ENCODE assay signal across 9 cellular contexts in the genomic region with DNA sequence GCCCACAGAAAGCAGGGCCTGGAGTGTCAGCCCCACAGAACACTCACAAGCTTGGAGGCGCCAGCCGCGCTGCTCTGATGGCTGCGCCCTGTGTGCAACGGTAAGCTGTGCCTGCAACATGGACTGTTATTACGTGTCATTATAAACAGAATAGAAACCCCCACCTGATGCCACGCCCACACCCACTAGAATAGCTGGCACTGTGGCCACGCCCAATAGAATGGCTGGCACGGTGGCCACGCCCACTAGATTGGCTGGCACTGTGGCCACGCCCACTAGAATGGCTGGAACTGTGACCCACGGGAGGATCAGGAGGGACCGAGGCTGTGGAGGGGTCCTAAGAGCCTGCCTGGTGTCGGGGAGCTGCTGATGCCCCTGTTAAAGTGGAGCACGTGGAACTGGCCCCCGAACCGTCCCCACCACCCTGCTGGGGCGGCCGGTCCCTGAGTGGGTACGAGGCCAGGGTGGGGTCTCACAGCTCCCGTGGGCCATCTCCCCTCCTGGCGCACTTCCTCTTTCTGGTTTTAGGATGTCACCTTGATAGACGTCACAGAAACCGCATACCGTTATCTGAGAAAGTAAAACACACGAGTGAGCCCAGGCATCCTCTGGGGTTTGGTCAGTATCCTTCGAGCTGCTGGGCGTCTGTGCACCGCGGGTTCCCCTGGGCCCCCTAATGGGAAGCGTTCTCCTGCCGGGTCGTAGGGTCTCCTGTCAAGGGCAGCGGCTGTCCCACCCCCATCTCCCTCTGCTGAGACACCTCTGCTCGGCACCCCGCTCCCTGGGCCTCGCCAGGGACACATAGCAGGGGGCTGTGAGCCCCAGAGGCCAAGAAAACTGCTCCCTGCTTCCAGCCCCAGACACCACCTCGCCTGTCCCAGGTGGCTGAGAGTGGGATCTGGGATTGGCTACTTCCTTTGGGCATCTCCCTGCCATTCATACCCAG. TPM values are rescaled to one million over a fixed set of nuclear protein-coding genes. Genes with fewer than 3 reads are reported as not detected.
DNase-seq lines count a peak whose midpoint lies in the region; ATAC-seq, FAIRE-seq and TF ChIP-seq lines count a peak whose summit lies in the region.
"Had no signal": no experiment of that assay in that cellular context is flagged by ENCODE, and none has a peak within 500 bp of the region (broad histone marks: within the 10 kb centered on the region; RNA-seq: fewer than 3 reads in every experiment).

No MANE protein-coding gene starts in this region.

- TF ChIP-seq RAD21 in HepG2 (CRISPR knock-in tag; IDR thresholded peaks at IDR 0.05): no peak

- H4K20me1 ChIP-seq in HepG2 (ENCODE audit: insufficient read depth, low read length): no peaks in the 10 kb centered on the region; the same call in 1 of the 2 replicates

- TF ChIP-seq CTCF in GM20000 (IDR thresholded peaks at IDR 0.05; ENCODE audit: extremely low read depth, missing control alignments): no peak
- no peak for TF ChIP-seq CTCF in HepG2 (CRISPR knock-in tag; IDR thresholded peaks at IDR 0.05)

- BruUV-seq in HepG2 (replicated peaks; lab: Mats Ljungman, UMichigan): no TSS peak

- no peak for TF ChIP-seq POLR2A in HepG2 (IDR thresholded peaks at IDR 0.05; ENCODE audit: insufficient read depth in 1 of 2, low read depth in 2 of 2, low read length in 2 of 2)

- no peak overlapping the region for H3K4me2 ChIP-seq in HepG2 (ENCODE audit: low read depth, low read length)

- no peak for FAIRE-seq in HepG2 (lab: Jason Lieb, UNC)

- no peaks in the 10 kb centered on the region for H3K9me3 ChIP-seq in KOPT-K1 (ENCODE audit: insufficient read depth, low read length, poor library complexity, severe bottlenecking)
- no peaks in the 10 kb centered on the region for H3K9me3 ChIP-seq in HepG2 (ENCODE audit: low read length)

- TF ChIP-seq EP300 in HepG2 (IDR thresholded peaks at IDR 0.05; ENCODE audit: low read depth in 2 of 2, low read length in 2 of 2): no peak
- no peak for TF ChIP-seq EP300 in HepG2 (CRISPR knock-in tag; IDR thresholded peaks at IDR 0.05; ENCODE audit: borderline replicate concordance)

- in situ Hi-C loops in HepG2 (cut with HindIII; ENCODE audit: extremely low pct_ligation_motif_present, low pct_unique_long_range_greater_than_20kb): no loop called here

- H3K4me1 ChIP-seq in HepG2 (ENCODE audit: insufficient read depth, low read length): peaks cover 5% of the 10 kb centered on the region

- no peak overlapping the region for H2AFZ ChIP-seq in HepG2 (ENCODE audit: low read length)

- H3K9ac ChIP-seq in HepG2 (ENCODE audit: insufficient read depth, low read depth, low read length): no peak overlapping the region

- no peak for ATAC-seq in HepG2

- WGBS in HepG2 (ENCODE audit: low lambda C conversion rate): 38% methylated on average over 30 of the region's 38 CpGs

- CTCF ChIA-PET in HepG2 (lab: Yijun Ruan, JAX; ENCODE audit: low intra/inter-chr PET ratio, low total read pairs): no interaction called here

- no peaks in the 10 kb centered on the region for H3K36me3 ChIP-seq in KOPT-K1 (ENCODE audit: insufficient read depth, low read length)
- no peaks in the 10 kb centered on the region for H3K36me3 ChIP-seq in HepG2 (replicated peaks in 1 of 2; ENCODE audit: control insufficient read depth in 1 of 2, insufficient read depth in 2 of 2, low read length in 2 of 2)

- peak overlapping the region; percentile 71 for H3K27ac ChIP-seq in KOPT-K1 (ENCODE audit: low read depth, low read length, poor library complexity, severe bottlenecking)
- no peak overlapping the region for H3K27ac ChIP-seq in HepG2 (ENCODE audit: extremely low read length, insufficient read depth, low read length)

- no peak overlapping the region for H3K4me3 ChIP-seq in HepG2 (replicated peaks in 1 of 3; ENCODE audit: insufficient read depth in 1 of 3, low read depth in 2 of 3, low read length in 3 of 3)

- H3K27me3 ChIP-seq in HepG2 (ENCODE audit: control insufficient read depth in 1 of 2, insufficient read depth in 2 of 2, low read length in 2 of 2): peaks cover 59 to 96% of the 10 kb centered on the region in 2 experiments

- POLR2A ChIA-PET in HepG2 (lab: Yijun Ruan, JAX): interaction anchor here (1.3 kb wide), 1 partner anchor 24 kb away, joined by 4 read pairs; no protein-coding TSS in a partner anchor

- intact Hi-C loops in HepG2 (cut with micrococcal nuclease; ENCODE audit: unreplicated experiment): no loop called here

- H3K79me2 ChIP-seq in HepG2 (ENCODE audit: insufficient read depth, low read length): no peaks in the 10 kb centered on the region

- DNase-seq in COLO829 (ENCODE audit: low spot score): peak; percentile 82
- DNase-seq in GM20000 (ENCODE audit: low spot score): peak; percentile 86
- DNase-seq in activated CD4-positive, alpha-beta T cell treated with anti-CD3 and anti-CD28 coated beads for 48 hours: peak; percentile 86
- no peak for DNase-seq in HepG2 (ENCODE audit: low spot score)
- DNase-seq in NCI-H2107 treated with DMSO at 0.1 percent for 48 hours (lab: John Stamatoyannopoulos, UW; ENCODE audit: unreplicated experiment): no peak
- no peak for DNase-seq in NK-92 (lab: John Stamatoyannopoulos, UW; ENCODE audit: unreplicated experiment)
- DNase-seq in glomerular visceral epithelial cell (ENCODE audit: extremely low spot score): no peak

RNA-seq across cellular contexts. Expression of a gene that starts 25.4 kb away (rescaled TPM):
- 33.6 and 110 TPM in 2 replicates for total RNA-seq in HepG2 (2016; rRNA removed; fragmentation: Illumina TruSeq; extraction: Trizol)
- 27.1 and 27.6 TPM in 2 replicates for total RNA-seq in HepG2 (2016; cell fraction: cytosol; rRNA removed; fragmentation: Illumina TruSeq; extraction: Trizol; ENCODE audit: low read depth)
- total RNA-seq in HepG2 (2016; cell fraction: insoluble cytoplasmic fraction; rRNA removed; fragmentation: Illumina TruSeq; extraction: Trizol): 25.3 and 116 TPM in 2 replicates
- 36.6 and 38.0 TPM in 2 replicates for total RNA-seq in HepG2 (2016; cell fraction: membrane; rRNA removed; fragmentation: Illumina TruSeq; extraction: Trizol)
- 145 and 168 TPM in 2 replicates for total RNA-seq in HepG2 (2016; cell fraction: nucleus; rRNA removed; fragmentation: Illumina TruSeq; extraction: Trizol)
- 191 and 280 TPM in 2 replicates for polyA plus RNA-seq in HepG2 (2011; rRNA removed)
- polyA plus RNA-seq in HepG2 (2011; cell fraction: cytosol; rRNA removed): 57.2 and 94.5 TPM in 2 replicates
- polyA plus RNA-seq in HepG2 (2011; cell fraction: nucleus; rRNA removed): 3,698 and 4,960 TPM in 2 replicates
- polyA plus RNA-seq in HepG2 (2012): 173 and 220 TPM in 2 replicates
- 16.5 and 18.1 TPM in 2 replicates for polyA plus RNA-seq in HepG2 (2016; cell fraction: cytosol; fragmentation: Illumina TruSeq; extraction: Trizol; ENCODE audit: low read depth)
- polyA plus RNA-seq in HepG2 (2016; cell fraction: insoluble cytoplasmic fraction; fragmentation: Illumina TruSeq; extraction: Trizol; ENCODE audit: low read depth): 36.5 and 42.6 TPM in 2 replicates
- polyA plus RNA-seq in HepG2 (2016; cell fraction: membrane; fragmentation: Illumina TruSeq; extraction: Trizol; ENCODE audit: low read depth): 30.7 and 32.6 TPM in 2 replicates
- 553 and 603 TPM in 2 replicates for polyA plus RNA-seq in HepG2 (2016; cell fraction: nucleus; fragmentation: Illumina TruSeq; extraction: Trizol; ENCODE audit: insufficient read depth, low read depth)
- 0.07 and 195 TPM in 2 replicates for polyA minus RNA-seq in HepG2 (2011; rRNA and poly(A)+ RNA removed; ENCODE audit: low replicate concordance)
- polyA minus RNA-seq in HepG2 (2011; cell fraction: cytosol; rRNA and poly(A)+ RNA removed): 33.4 and 43.3 TPM in 2 replicates
- polyA minus RNA-seq in HepG2 (2011; cell fraction: nucleus; rRNA and poly(A)+ RNA removed): 176 and 196 TPM in 2 replicates

RNA-seq across cellular contexts. Expression of a gene that starts 28.9 kb away (rescaled TPM):
- total RNA-seq in HepG2 (2016; rRNA removed; fragmentation: Illumina TruSeq; extraction: Trizol): not detected in 2 replicates
- total RNA-seq in HepG2 (2016; cell fraction: cytosol; rRNA removed; fragmentation: Illumina TruSeq; extraction: Trizol; ENCODE audit: low read depth): not detected in 2 replicates
- not detected in 2 replicates for total RNA-seq in HepG2 (2016; cell fraction: insoluble cytoplasmic fraction; rRNA removed; fragmentation: Illumina TruSeq; extraction: Trizol)
- total RNA-seq in HepG2 (2016; cell fraction: membrane; rRNA removed; fragmentation: Illumina TruSeq; extraction: Trizol): not detected in 2 replicates
- not detected in 2 replicates for total RNA-seq in HepG2 (2016; cell fraction: nucleus; rRNA removed; fragmentation: Illumina TruSeq; extraction: Trizol)
- not detected in 2 replicates for polyA plus RNA-seq in HepG2 (2011; rRNA removed)
- polyA plus RNA-seq in HepG2 (2011; cell fraction: cytosol; rRNA removed): not detected in 2 replicates
- polyA plus RNA-seq in HepG2 (2011; cell fraction: nucleus; rRNA removed): not detected in 2 replicates
- not detected in 2 replicates for polyA plus RNA-seq in HepG2 (2012)
- polyA plus RNA-seq in HepG2 (2016; cell fraction: cytosol; fragmentation: Illumina TruSeq; extraction: Trizol; ENCODE audit: low read depth): not detected in 2 replicates
- not detected in 2 replicates for polyA plus RNA-seq in HepG2 (2016; cell fraction: insoluble cytoplasmic fraction; fragmentation: Illumina TruSeq; extraction: Trizol; ENCODE audit: low read depth)
- not detected in 2 replicates for polyA plus RNA-seq in HepG2 (2016; cell fraction: membrane; fragmentation: Illumina TruSeq; extraction: Trizol; ENCODE audit: low read depth)
- polyA plus RNA-seq in HepG2 (2016; cell fraction: nucleus; fragmentation: Illumina TruSeq; extraction: Trizol; ENCODE audit: insufficient read depth, low read depth): not detected in 2 replicates
- polyA minus RNA-seq in HepG2 (2011; rRNA and poly(A)+ RNA removed; ENCODE audit: low replicate concordance): not detected in 2 replicates
- not detected in 2 replicates for polyA minus RNA-seq in HepG2 (2011; cell fraction: cytosol; rRNA and poly(A)+ RNA removed)
- polyA minus RNA-seq in HepG2 (2011; cell fraction: nucleus; rRNA and poly(A)+ RNA removed): not detected in 2 replicates
- total RNA-seq: fibroblast of lung had no signal
- polyA plus RNA-seq: fibroblast of lung had no signal

RNA-seq across cellular contexts. Expression of a gene that starts 39.9 kb away (rescaled TPM):
- total RNA-seq in HepG2 (2016; rRNA removed; fragmentation: Illumina TruSeq; extraction: Trizol): 59.8 and 74.4 TPM in 2 replicates
- total RNA-seq in HepG2 (2016; cell fraction: cytosol; rRNA removed; fragmentation: Illumina TruSeq; extraction: Trizol; ENCODE audit: low read depth): 17.8 and 18.7 TPM in 2 replicates
- total RNA-seq in HepG2 (2016; cell fraction: insoluble cytoplasmic fraction; rRNA removed; fragmentation: Illumina TruSeq; extraction: Trizol): 60.3 and 68.0 TPM in 2 replicates
- 45.9 and 46.6 TPM in 2 replicates for total RNA-seq in HepG2 (2016; cell fraction: membrane; rRNA removed; fragmentation: Illumina TruSeq; extraction: Trizol)
- total RNA-seq in HepG2 (2016; cell fraction: nucleus; rRNA removed; fragmentation: Illumina TruSeq; extraction: Trizol): 35.6 and 42.8 TPM in 2 replicates
- 39.0 and 39.6 TPM in 2 replicates for polyA plus RNA-seq in HepG2 (2011; rRNA removed)
- polyA plus RNA-seq in HepG2 (2011; cell fraction: cytosol; rRNA removed): 39.6 and 40.7 TPM in 2 replicates
- polyA plus RNA-seq in HepG2 (2011; cell fraction: nucleus; rRNA removed): 23.9 and 26.9 TPM in 2 replicates
- polyA plus RNA-seq in HepG2 (2012): 36.8 and 46.0 TPM in 2 replicates
- 14.5 and 16.6 TPM in 2 replicates for polyA plus RNA-seq in HepG2 (2016; cell fraction: cytosol; fragmentation: Illumina TruSeq; extraction: Trizol; ENCODE audit: low read depth)
- polyA plus RNA-seq in HepG2 (2016; cell fraction: insoluble cytoplasmic fraction; fragmentation: Illumina TruSeq; extraction: Trizol; ENCODE audit: low read depth): 66.0 and 70.4 TPM in 2 replicates
- polyA plus RNA-seq in HepG2 (2016; cell fraction: membrane; fragmentation: Illumina TruSeq; extraction: Trizol; ENCODE audit: low read depth): 31.6 and 32.0 TPM in 2 replicates
- polyA plus RNA-seq in HepG2 (2016; cell fraction: nucleus; fragmentation: Illumina TruSeq; extraction: Trizol; ENCODE audit: insufficient read depth, low read depth): 58.8 and 62.9 TPM in 2 replicates
- polyA minus RNA-seq in HepG2 (2011; rRNA and poly(A)+ RNA removed; ENCODE audit: low replicate concordance): 30.6 and 61.9 TPM in 2 replicates
- polyA minus RNA-seq in HepG2 (2011; cell fraction: cytosol; rRNA and poly(A)+ RNA removed): 28.5 and 31.3 TPM in 2 replicates
- polyA minus RNA-seq in HepG2 (2011; cell fraction: nucleus; rRNA and poly(A)+ RNA removed): 27.2 and 34.4 TPM in 2 replicates

RNA-seq across cellular contexts. Expression of a gene that starts 51.6 kb away (rescaled TPM):
- total RNA-seq in HepG2 (2016; rRNA removed; fragmentation: Illumina TruSeq; extraction: Trizol): 75.1 and 77.0 TPM in 2 replicates
- 14.5 and 17.3 TPM in 2 replicates for total RNA-seq in HepG2 (2016; cell fraction: cytosol; rRNA removed; fragmentation: Illumina TruSeq; extraction: Trizol; ENCODE audit: low read depth)
- 71.7 and 75.6 TPM in 2 replicates for total RNA-seq in HepG2 (2016; cell fraction: insoluble cytoplasmic fraction; rRNA removed; fragmentation: Illumina TruSeq; extraction: Trizol)
- total RNA-seq in HepG2 (2016; cell fraction: membrane; rRNA removed; fragmentation: Illumina TruSeq; extraction: Trizol): 32.1 and 34.1 TPM in 2 replicates
- total RNA-seq in HepG2 (2016; cell fraction: nucleus; rRNA removed; fragmentation: Illumina TruSeq; extraction: Trizol): 86.6 and 98.5 TPM in 2 replicates
- polyA plus RNA-seq in HepG2 (2011; rRNA removed): 72.6 and 75.0 TPM in 2 replicates
- polyA plus RNA-seq in HepG2 (2011; cell fraction: cytosol; rRNA removed): 53.2 and 57.1 TPM in 2 replicates
- 292 and 297 TPM in 2 replicates for polyA plus RNA-seq in HepG2 (2011; cell fraction: nucleus; rRNA removed)
- 67.9 and 74.0 TPM in 2 replicates for polyA plus RNA-seq in HepG2 (2012)
- 3.0 TPM in 2 replicates for polyA plus RNA-seq in HepG2 (2016; cell fraction: cytosol; fragmentation: Illumina TruSeq; extraction: Trizol; ENCODE audit: low read depth)
- polyA plus RNA-seq in HepG2 (2016; cell fraction: insoluble cytoplasmic fraction; fragmentation: Illumina TruSeq; extraction: Trizol; ENCODE audit: low read depth): 61.5 and 65.9 TPM in 2 replicates
- polyA plus RNA-seq in HepG2 (2016; cell fraction: membrane; fragmentation: Illumina TruSeq; extraction: Trizol; ENCODE audit: low read depth): 10.9 and 11.6 TPM in 2 replicates
- polyA plus RNA-seq in HepG2 (2016; cell fraction: nucleus; fragmentation: Illumina TruSeq; extraction: Trizol; ENCODE audit: insufficient read depth, low read depth): 130 and 135 TPM in 2 replicates
- polyA minus RNA-seq in HepG2 (2011; rRNA and poly(A)+ RNA removed; ENCODE audit: low replicate concordance): 33.0 and 89.8 TPM in 2 replicates
- 30.7 and 35.0 TPM in 2 replicates for polyA minus RNA-seq in HepG2 (2011; cell fraction: cytosol; rRNA and poly(A)+ RNA removed)
- 139 and 144 TPM in 2 replicates for polyA minus RNA-seq in HepG2 (2011; cell fraction: nucleus; rRNA and poly(A)+ RNA removed)

Comparison
In these comparisons a context has a peak if more than half of its experiments do, and no peak if none do; other contexts are left out.
1. DNase-seq: peak in COLO829 (single experiment), GM20000 (single experiment) and activated CD4-positive, alpha-beta T cell treated with anti-CD3 and anti-CD28 coated beads for 48 hours (single experiment); none in HepG2 (single experiment), NCI-H2107 treated with DMSO at 0.1 percent for 48 hours (single experiment), NK-92 (single experiment) and glomerular visceral epithelial cell (single experiment).